ENCODE assay signal across 19 cellular contexts in genomic region chr9:21872696-21873095, GRCh38.
"Had no signal": no experiment of that assay in that cellular context is flagged by ENCODE, and none has a peak within 500 bp of the region (broad histone marks: within the 10 kb centered on the region; RNA-seq: fewer than 3 reads in every experiment).

No MANE protein-coding gene starts in this region.

- H3K4me3 ChIP-seq: body of pancreas, colonic mucosa, esophagus squamous epithelium, prostate gland, spleen, upper lobe of left lung had no signal

- H3K27ac Mint-ChIP-seq: activated CD4-positive, alpha-beta T cell treated with anti-CD3 and anti-CD28 coated beads, Interleukin-2, amount 10 ng/mL, durations not matched to agents 24 days and 14 days; activated CD8-positive, alpha-beta T cell treated with anti-CD3 and anti-CD28 coated beads, Interleukin-2, amount 10 ng/mL, durations not matched to agents 7 days and 5 days; activated naive CD4-positive, alpha-beta T cell treated with anti-CD3 and anti-CD28 coated beads, Interleukin-2, amount 50 U/mL, for 72 hours; activated T-cell treated with anti-CD3 and anti-CD28 coated beads, Interleukin-2, amount 50 U/mL, for 72 hours; stimulated activated naive CD8-positive, alpha-beta T cell treated with anti-CD3 and anti-CD28 coated beads, Interleukin-15, Interleukin-2, amounts not matched to agents 100 ng/mL and 50 ng/mL, for 24 hours; WTC11 had no signal

- H3K36me3 ChIP-seq: colonic mucosa, prostate gland had no signal

- DNase-seq: activated CD4-positive, alpha-beta T cell treated with anti-CD3 and anti-CD28 coated beads, Interleukin-2, amount 10 ng/mL, durations not matched to agents 24 days and 14 days; activated CD8-positive, alpha-beta memory T cell treated with anti-CD3 and anti-CD28 coated beads, Interleukin-2, amount 50 U/mL, for 4 hours; activated CD8-positive, alpha-beta T cell treated with anti-CD3 and anti-CD28 coated beads, Interleukin-2, amount 10 ng/mL, durations not matched to agents 7 days and 5 days; activated gamma-delta T cell; activated T-cell treated with anti-CD3 and anti-CD28 coated beads, Interleukin-2, amount 50 U/mL, for 72 hours; body of pancreas; caudate nucleus; colonic mucosa; esophagus squamous epithelium; foreskin fibroblast; right cardiac atrium; spleen; T-helper 2 cell; upper lobe of left lung had no signal

- H3K4me3 Mint-ChIP-seq: activated CD4-positive, alpha-beta T cell treated with anti-CD3 and anti-CD28 coated beads, Interleukin-2, amount 10 ng/mL, durations not matched to agents 24 days and 14 days; activated CD8-positive, alpha-beta T cell treated with anti-CD3 and anti-CD28 coated beads, Interleukin-2, amount 10 ng/mL, durations not matched to agents 7 days and 5 days; activated T-cell treated with anti-CD3 and anti-CD28 coated beads, Interleukin-2, amount 50 U/mL, for 72 hours; neural crest cell; stimulated activated naive CD8-positive, alpha-beta T cell treated with anti-CD3 and anti-CD28 coated beads, Interleukin-15, Interleukin-2, amounts not matched to agents 100 ng/mL and 50 ng/mL, for 24 hours; WTC11 had no signal

- H3K9me3 ChIP-seq: body of pancreas, colonic mucosa, esophagus squamous epithelium, prostate gland, upper lobe of left lung had no signal

- H3K27ac ChIP-seq: body of pancreas, colonic mucosa, esophagus squamous epithelium, prostate gland, spleen, upper lobe of left lung had no signal

- ATAC-seq: activated CD8-positive, alpha-beta T cell treated with anti-CD3 and anti-CD28 coated beads, Interleukin-2, amount 10 ng/mL, durations not matched to agents 7 days and 5 days; activated naive CD4-positive, alpha-beta T cell treated with anti-CD3 and anti-CD28 coated beads, Interleukin-2, amount 50 U/mL, for 72 hours; activated T-cell treated with anti-CD3 and anti-CD28 coated beads, Interleukin-2, amount 50 U/mL, for 72 hours; body of pancreas; right cardiac atrium; WTC11 had no signal

- H3K4me1 Mint-ChIP-seq: activated CD4-positive, alpha-beta T cell treated with anti-CD3 and anti-CD28 coated beads, Interleukin-2, amount 10 ng/mL, durations not matched to agents 24 days and 14 days; neural crest cell; WTC11 had no signal

- H3K27me3 Mint-ChIP-seq: activated CD4-positive, alpha-beta T cell treated with anti-CD3 and anti-CD28 coated beads, Interleukin-2, amount 10 ng/mL, durations not matched to agents 24 days and 14 days; stimulated activated naive CD8-positive, alpha-beta T cell treated with anti-CD3 and anti-CD28 coated beads, Interleukin-15, Interleukin-2, amounts not matched to agents 100 ng/mL and 50 ng/mL, for 24 hours had no signal

- H3K27me3 ChIP-seq: body of pancreas, colonic mucosa, esophagus squamous epithelium, spleen, upper lobe of left lung had no signal

- H3K4me1 ChIP-seq: body of pancreas, colonic mucosa, esophagus squamous epithelium, prostate gland, spleen, upper lobe of left lung had no signal
